Comparison of ENCODE assay signal across 10 cellular contexts in the genomic region with DNA sequence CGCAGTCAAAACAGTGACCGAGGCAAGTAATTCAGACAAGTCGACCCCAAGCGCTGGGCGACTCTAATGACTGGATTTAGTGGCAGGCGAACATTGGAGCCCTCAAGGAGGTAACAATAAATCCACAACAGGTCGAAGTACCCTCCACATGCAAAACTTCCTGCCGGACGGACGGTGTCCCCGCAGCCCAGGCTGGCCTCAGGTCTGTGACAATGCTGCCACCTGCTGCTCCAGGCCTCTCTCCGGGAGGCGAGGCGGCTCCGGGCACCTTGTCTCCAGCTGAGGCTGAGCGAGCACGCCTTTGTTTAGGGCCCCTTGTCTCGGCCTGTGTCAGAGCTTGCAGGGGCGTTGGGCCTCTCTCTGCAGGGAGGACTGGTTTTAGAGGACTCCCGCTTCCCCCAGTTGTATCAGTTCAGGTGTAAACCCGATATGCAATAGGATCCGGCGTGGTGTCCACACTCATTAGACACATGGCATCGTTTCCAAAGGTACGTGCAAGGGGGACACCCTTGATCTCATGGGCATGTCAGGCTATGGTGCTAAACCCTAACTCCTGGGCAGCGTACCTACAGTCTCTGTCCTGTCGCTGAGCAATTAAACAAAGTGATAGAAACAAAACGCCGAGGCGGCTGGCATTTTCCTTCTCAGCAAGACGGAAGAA.
DNase-seq lines count a peak whose midpoint lies in the region; ATAC-seq and TF ChIP-seq lines count a peak whose summit lies in the region.
"Had no signal": no experiment of that assay in that cellular context is flagged by ENCODE, and none has a peak within 500 bp of the region (broad histone marks: within the 10 kb centered on the region; RNA-seq: fewer than 3 reads in every experiment).

No MANE protein-coding gene starts in this region.

- WGBS in aorta, 2 donors = 28% methylated on average over 31 of the region's 31 CpGs

- no peaks in the 10 kb centered on the region for H3K9me3 Mint-ChIP-seq in activated CD4-positive, alpha-beta T cell treated with anti-CD3 and anti-CD28 coated beads for 36 hours (ENCODE audit: low read depth)
- H3K9me3 Mint-ChIP-seq in activated CD4-positive, alpha-beta T cell treated with anti-CD3 and anti-CD28 coated beads, Interleukin-2, amount 10 ng/mL, durations not matched to agents 7 days and 5 days = no peaks in the 10 kb centered on the region

- peak overlapping the region; percentile 2 for H3K4me3 ChIP-seq in astrocyte of the cerebellum (ENCODE audit: low read depth, low read length)
- no peak overlapping the region for H3K4me3 ChIP-seq in aorta (ENCODE audit: low read length in 2 of 2)

- H3K27ac ChIP-seq in aorta (ENCODE audit: low read depth in 1 of 2, low read length in 2 of 2) = no peak overlapping the region

- intact Hi-C loops in activated CD4-positive, alpha-beta T cell treated with anti-CD3 and anti-CD28 coated beads for 36 hours (cut with DNase I, micrococcal nuclease) = no loop called here
- intact Hi-C loops in aorta (cut with DNase I) = no loop called here

- no peak overlapping the region for H3K27ac Mint-ChIP-seq in activated CD4-positive, alpha-beta T cell treated with anti-CD3 and anti-CD28 coated beads for 36 hours
- no peak overlapping the region for H3K27ac Mint-ChIP-seq in activated CD4-positive, alpha-beta T cell treated with anti-CD3 and anti-CD28 coated beads, Interleukin-2, amount 10 ng/mL, durations not matched to agents 7 days and 5 days
- H3K27ac Mint-ChIP-seq: B cell had no signal

- peak; percentile 10 for DNase-seq in activated CD4-positive, alpha-beta T cell treated with anti-CD3 and anti-CD28 coated beads for 36 hours
- DNase-seq in activated CD4-positive, alpha-beta T cell treated with anti-CD3 and anti-CD28 coated beads, Interleukin-2, amount 10 ng/mL, durations not matched to agents 7 days and 5 days = no peak
- no peak for DNase-seq in astrocyte of the cerebellum (ENCODE audit: low read depth)
- DNase-seq in kidney tubule cell (ENCODE audit: low spot score) = peak; percentile 70
- DNase-seq in aorta = no peak
- DNase-seq in T-helper 1 cell = no peak
- DNase-seq: occipital lobe had no signal

- no peaks in the 10 kb centered on the region for H3K36me3 Mint-ChIP-seq in activated CD4-positive, alpha-beta T cell treated with anti-CD3 and anti-CD28 coated beads for 36 hours (ENCODE audit: low read depth)
- no peaks in the 10 kb centered on the region for H3K36me3 Mint-ChIP-seq in activated CD4-positive, alpha-beta T cell treated with anti-CD3 and anti-CD28 coated beads, Interleukin-2, amount 10 ng/mL, durations not matched to agents 7 days and 5 days (ENCODE audit: low read depth)

- peak; percentile 28 for TF ChIP-seq CTCF in astrocyte of the cerebellum (IDR thresholded peaks at IDR 0.05; ENCODE audit: low read depth, low read length, missing control alignments)

- H3K36me3 ChIP-seq in aorta (ENCODE audit: control insufficient read depth in 1 of 2, insufficient read depth in 2 of 2, low read length in 1 of 2) = no peaks in the 10 kb centered on the region

- no peaks in the 10 kb centered on the region for H3K4me1 Mint-ChIP-seq in activated CD4-positive, alpha-beta T cell treated with anti-CD3 and anti-CD28 coated beads for 36 hours
- no peaks in the 10 kb centered on the region for H3K4me1 Mint-ChIP-seq in activated CD4-positive, alpha-beta T cell treated with anti-CD3 and anti-CD28 coated beads, Interleukin-2, amount 10 ng/mL, durations not matched to agents 7 days and 5 days
- H3K4me1 Mint-ChIP-seq: B cell had no signal

- H3K9me3 ChIP-seq in aorta (ENCODE audit: control insufficient read depth, low read length) = no peaks in the 10 kb centered on the region

- POLR2A ChIA-PET in activated CD4-positive, alpha-beta T cell treated with anti-CD3 and anti-CD28 coated beads for 36 hours (lab: Charles Lee) = no interaction called here
- POLR2A ChIA-PET in activated CD4-positive, alpha-beta T cell treated with anti-CD3 and anti-CD28 coated beads, Interleukin-2, amount 10 ng/mL, durations not matched to agents 7 days and 5 days (lab: Charles Lee) = no interaction called here

- CTCF ChIA-PET in activated CD4-positive, alpha-beta T cell treated with anti-CD3 and anti-CD28 coated beads for 36 hours (lab: Charles Lee) = no interaction called here
- CTCF ChIA-PET in activated CD4-positive, alpha-beta T cell treated with anti-CD3 and anti-CD28 coated beads, Interleukin-2, amount 10 ng/mL, durations not matched to agents 7 days and 5 days (lab: Charles Lee) = no interaction called here

- H3K27me3 Mint-ChIP-seq in activated CD4-positive, alpha-beta T cell treated with anti-CD3 and anti-CD28 coated beads for 36 hours = no peaks in the 10 kb centered on the region
- H3K27me3 Mint-ChIP-seq in activated CD4-positive, alpha-beta T cell treated with anti-CD3 and anti-CD28 coated beads, Interleukin-2, amount 10 ng/mL, durations not matched to agents 7 days and 5 days = no peaks in the 10 kb centered on the region
- H3K27me3 Mint-ChIP-seq: B cell had no signal

- H3K4me3 Mint-ChIP-seq in activated CD4-positive, alpha-beta T cell treated with anti-CD3 and anti-CD28 coated beads for 36 hours = no peak overlapping the region
- no peak overlapping the region for H3K4me3 Mint-ChIP-seq in activated CD4-positive, alpha-beta T cell treated with anti-CD3 and anti-CD28 coated beads, Interleukin-2, amount 10 ng/mL, durations not matched to agents 7 days and 5 days
- H3K4me3 Mint-ChIP-seq: B cell had no signal

- ATAC-seq in activated CD4-positive, alpha-beta T cell treated with anti-CD3 and anti-CD28 coated beads for 36 hours = no peak
- ATAC-seq in aorta (ENCODE audit: low FRiP score) = peak; percentile 52
- no peak for ATAC-seq in GM21576 (IDR thresholded peaks at IDR 0.05; ENCODE audit: unreplicated experiment)
- ATAC-seq in GM19023 (IDR thresholded peaks at IDR 0.05; ENCODE audit: unreplicated experiment) = no peak

- in situ Hi-C loops in astrocyte of the cerebellum (cut with HindIII; ENCODE audit: low sequenced_read_pairs) = no loop called here

- H3K4me1 ChIP-seq in aorta (ENCODE audit: control insufficient read depth in 1 of 2, insufficient read depth in 2 of 2, low read length in 2 of 2) = no peaks in the 10 kb centered on the region

- H3K27me3 ChIP-seq in aorta (ENCODE audit: control insufficient read depth in 1 of 2, insufficient read depth in 2 of 2, low read length in 1 of 2) = no peaks in the 10 kb centered on the region

Comparison
In these comparisons a context has a peak if more than half of its experiments do, and no peak if none do; other contexts are left out.
1. DNase-seq: peak in activated CD4-positive, alpha-beta T cell treated with anti-CD3 and anti-CD28 coated beads for 36 hours (single experiment) and kidney tubule cell (single experiment); none in activated CD4-positive, alpha-beta T cell treated with anti-CD3 and anti-CD28 coated beads, Interleukin-2, amount 10 ng/mL, durations not matched to agents 7 days and 5 days (single experiment), astrocyte of the cerebellum (single experiment), aorta (0 of 2) and T-helper 1 cell (0 of 5).